In the genomic region with DNA sequence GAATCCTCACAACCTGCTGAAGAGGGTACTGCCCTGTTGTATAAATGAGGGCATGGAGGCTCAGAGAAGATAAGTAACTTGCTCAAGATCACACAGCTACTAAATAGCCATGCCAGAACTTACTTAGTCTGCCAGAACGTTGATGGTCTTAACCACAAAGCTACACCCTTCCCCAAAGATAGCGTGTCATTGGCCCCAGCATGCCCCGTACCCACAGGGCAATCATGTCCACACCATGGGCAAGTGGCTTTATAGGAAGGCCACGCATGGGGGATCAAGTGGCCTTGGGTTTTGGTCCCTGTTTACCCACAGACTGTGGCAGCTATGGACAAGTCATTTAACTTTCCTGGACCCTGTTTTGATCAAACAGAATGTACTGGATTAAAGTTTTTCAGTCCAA, we compare ENCODE assay signal across 26 cellular contexts.
"Had no signal": no experiment of that assay in that cellular context is flagged by ENCODE, and none has a peak within 500 bp of the region (broad histone marks: within the 10 kb centered on the region; RNA-seq: fewer than 3 reads in every experiment).

No MANE protein-coding gene starts in this region.

- H3K9me3 ChIP-seq: esophagus squamous epithelium, heart right ventricle, left lung, mucosa of descending colon, psoas muscle, spleen, suprapubic skin, transverse colon had no signal

- H3K27ac ChIP-seq: coronary artery, esophagus squamous epithelium, heart right ventricle, left lung, neural progenitor cell, psoas muscle, skin epidermis, spleen, suprapubic skin, transverse colon had no signal

- H3K4me3 ChIP-seq: coronary artery, esophagus squamous epithelium, heart right ventricle, left lung, mucosa of descending colon, neural progenitor cell, psoas muscle, skin epidermis, spleen, suprapubic skin, transverse colon had no signal

- H3K36me3 Mint-ChIP-seq: mesothelial cell of epicardium, neural progenitor cell had no signal

- DNase-seq: dermis blood vessel endothelial cell; effector memory CD4-positive, alpha-beta T cell; erythroblast; esophagus squamous epithelium; foreskin melanocyte; glutamatergic neuron; heart right ventricle; hippocampal formation; left cardiac atrium; left lung; mesenchymal stem cell; mucosa of descending colon; naive thymus-derived CD4-positive, alpha-beta T cell; psoas muscle; right cardiac atrium; spleen; stimulated activated CD4-positive, alpha-beta T cell treated with anti-CD3 and anti-CD28 coated beads, Interleukin-4, amount 100 ng/mL, for 4 hours; stimulated activated naive CD4-positive, alpha-beta T cell; stimulated activated naive CD8-positive, alpha-beta T cell treated with anti-CD3 and anti-CD28 coated beads, Interleukin-15, amount 100 ng/mL, for 72 hours; transverse colon had no signal

- H3K36me3 ChIP-seq: esophagus squamous epithelium, heart right ventricle, left lung, neural progenitor cell, spleen, suprapubic skin, transverse colon had no signal

- H3K27ac Mint-ChIP-seq: neural progenitor cell; stimulated activated naive CD8-positive, alpha-beta T cell treated with anti-CD3 and anti-CD28 coated beads, Interleukin-15, amount 100 ng/mL, for 72 hours had no signal

- H3K4me1 ChIP-seq: neural progenitor cell had no signal

- ATAC-seq: heart right ventricle; left cardiac atrium; left lung; mucosa of descending colon; naive thymus-derived CD4-positive, alpha-beta T cell; psoas muscle; right cardiac atrium; stimulated activated naive CD8-positive, alpha-beta T cell treated with anti-CD3 and anti-CD28 coated beads, Interleukin-15, amount 100 ng/mL, for 72 hours had no signal

- H3K9me3 Mint-ChIP-seq: mesothelial cell of epicardium; nephron; neural progenitor cell; stimulated activated naive CD8-positive, alpha-beta T cell treated with anti-CD3 and anti-CD28 coated beads, Interleukin-15, amount 100 ng/mL, for 72 hours had no signal

- H3K4me3 Mint-ChIP-seq: mesothelial cell of epicardium; nephron; neural progenitor cell; stimulated activated naive CD8-positive, alpha-beta T cell treated with anti-CD3 and anti-CD28 coated beads, Interleukin-15, amount 100 ng/mL, for 72 hours had no signal

- H3K27me3 ChIP-seq: esophagus squamous epithelium, left lung, neural progenitor cell, spleen, suprapubic skin, transverse colon had no signal

- H3K27me3 Mint-ChIP-seq: naive thymus-derived CD4-positive, alpha-beta T cell; stimulated activated naive CD8-positive, alpha-beta T cell treated with anti-CD3 and anti-CD28 coated beads, Interleukin-15, amount 100 ng/mL, for 72 hours had no signal
